In the genomic region with DNA sequence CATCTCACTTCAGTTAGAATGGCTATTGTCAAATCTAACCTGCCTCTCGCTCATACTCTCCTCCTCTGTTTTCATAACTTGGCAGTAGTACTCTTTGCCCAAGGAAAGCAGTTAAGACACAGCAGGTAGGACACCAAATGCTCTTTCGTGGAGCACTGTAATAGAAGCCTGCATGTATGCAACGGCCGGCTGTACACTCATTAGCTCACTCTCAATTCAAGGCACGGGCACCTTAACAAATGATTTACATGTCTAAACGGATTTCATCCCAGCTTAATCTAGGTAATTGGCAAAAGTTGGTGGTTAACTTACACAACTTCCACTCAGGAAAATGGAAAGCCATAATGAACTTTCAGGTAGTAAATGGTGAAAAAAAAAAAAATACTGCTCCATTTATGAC, we compare ENCODE assay signal across 22 cellular contexts.
"Had no signal": no experiment of that assay in that cellular context is flagged by ENCODE, and none has a peak within 500 bp of the region (broad histone marks: within the 10 kb centered on the region; RNA-seq: fewer than 3 reads in every experiment).

No MANE protein-coding gene starts in this region.

- H3K36me3 ChIP-seq: gastrocnemius medialis, heart right ventricle, right atrium auricular region, sigmoid colon, stomach had no signal

- H3K27me3 ChIP-seq: gastrocnemius medialis, heart right ventricle, right atrium auricular region, sigmoid colon, stomach had no signal

- H3K4me1 ChIP-seq: gastrocnemius medialis, heart right ventricle, right atrium auricular region, sigmoid colon, stomach had no signal

- H3K4me3 ChIP-seq: coronary artery, gastrocnemius medialis, heart right ventricle, lung, right atrium auricular region, sigmoid colon, skin epidermis, stomach had no signal

- H3K27ac ChIP-seq: coronary artery, gastrocnemius medialis, heart right ventricle, right atrium auricular region, sigmoid colon, skin epidermis, stomach had no signal

- H3K9me3 ChIP-seq: gastrocnemius medialis, right atrium auricular region, sigmoid colon, stomach had no signal

- FAIRE-seq: endothelial cell of umbilical vein had no signal

- ATAC-seq: gastrocnemius medialis, heart right ventricle, left cardiac atrium, left ventricle myocardium superior had no signal

- DNase-seq: effector CD4-positive, alpha-beta T cell; endodermal cell; gastrocnemius medialis; heart right ventricle; islet precursor cell; left cardiac atrium; left ventricle myocardium superior; mesendoderm; naive B cell; nephron progenitor cell; posterior cingulate gyrus; sigmoid colon; stimulated activated CD4-positive, alpha-beta T cell treated with anti-CD3 and anti-CD28 coated beads, Interleukin-12 subunit alpha, Interleukin-12 subunit beta, amount 100 ng/mL, for 4 hours; stimulated activated naive CD4-positive, alpha-beta T cell; stomach; substantia nigra; trophoblast cell had no signal
